13 cellular contexts compared by ENCODE assay signal in genomic region chr12:89448526-89448925, GRCh38.
"Had no signal": no experiment of that assay in that cellular context is flagged by ENCODE, and none has a peak within 500 bp of the region (broad histone marks: within the 10 kb centered on the region; RNA-seq: fewer than 3 reads in every experiment).

No MANE protein-coding gene starts in this region.

- H3K36me3 ChIP-seq: colonic mucosa had no signal

- DNase-seq: activated CD4-positive, alpha-beta memory T cell treated with anti-CD3 and anti-CD28 coated beads, Interleukin-2, amount 10 ng/mL, durations not matched to agents 7 days and 5 days; activated naive CD8-positive, alpha-beta T cell treated with anti-CD3 and anti-CD28 coated beads, Interleukin-2, amount 10 ng/mL, durations not matched to agents 7 days and 5 days; activated T-cell treated with anti-CD3 and anti-CD28 coated beads, Interleukin-2, amount 50 U/mL, for 72 hours; aorta; colonic mucosa; hypothalamus; kidney glomerular epithelial cell; naive B cell; stimulated activated CD4-positive, alpha-beta T cell treated with anti-CD3 and anti-CD28 coated beads, Interleukin-4, amount 100 ng/mL, for 4 hours; stimulated activated naive CD8-positive, alpha-beta T cell treated with anti-CD3 and anti-CD28 coated beads, Interleukin-15, amount 100 ng/mL, for 72 hours; T1000 had no signal

- H2AFZ ChIP-seq: parathyroid adenoma had no signal

- H3K4me1 ChIP-seq: colonic mucosa, parathyroid adenoma had no signal

- H3K27me3 ChIP-seq: colonic mucosa had no signal

- H3K4me3 ChIP-seq: colonic mucosa had no signal

- ATAC-seq: activated T-cell treated with anti-CD3 and anti-CD28 coated beads, Interleukin-2, amount 50 U/mL, for 72 hours; stimulated activated naive CD8-positive, alpha-beta T cell treated with anti-CD3 and anti-CD28 coated beads, Interleukin-15, amount 100 ng/mL, for 72 hours had no signal

- H3K9me3 ChIP-seq: colonic mucosa had no signal

- H3K27ac ChIP-seq: colonic mucosa, parathyroid adenoma, VCaP had no signal

- H3K9ac ChIP-seq: parathyroid adenoma had no signal
